In the genomic region with DNA sequence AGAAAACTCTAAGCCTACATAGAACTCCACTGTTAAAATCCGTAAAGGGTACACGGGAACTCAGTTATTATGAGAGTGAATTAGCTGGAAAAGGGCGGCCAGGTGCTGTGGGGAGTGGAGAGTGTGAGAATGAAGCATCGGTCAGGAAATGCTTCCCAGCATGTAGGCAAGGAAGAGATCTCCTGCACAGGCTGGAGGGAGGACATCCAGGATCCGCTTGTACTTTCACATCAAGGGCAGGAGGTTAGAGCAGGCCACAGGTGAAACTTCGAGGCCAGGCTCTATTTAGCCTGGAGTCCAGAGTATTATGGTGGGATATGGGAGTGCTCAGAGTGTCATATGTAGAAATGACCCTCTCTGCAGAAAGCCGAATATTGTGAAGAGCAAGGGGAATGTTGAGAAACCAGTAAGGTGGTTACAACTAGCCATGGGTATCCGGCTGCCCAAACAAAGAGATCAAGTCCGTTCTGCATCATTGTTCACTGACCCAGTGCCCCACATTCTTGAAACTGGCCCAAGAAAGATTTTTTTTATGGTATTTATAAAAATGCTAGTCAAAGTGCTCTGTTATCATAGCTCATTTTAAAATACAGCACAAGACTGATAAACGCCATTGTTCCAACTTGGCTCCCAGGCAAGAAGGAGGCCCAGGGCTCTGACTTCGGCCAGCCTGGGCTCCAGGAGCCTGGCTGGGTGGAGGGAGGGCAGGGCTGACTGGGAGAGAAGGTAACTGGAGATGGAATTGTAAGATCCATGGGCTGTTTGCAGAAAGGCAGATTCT, we compare ENCODE assay signal across 14 cellular contexts.
DNase-seq lines count a peak whose midpoint lies in the region; ATAC-seq and TF ChIP-seq lines count a peak whose summit lies in the region.
"Had no signal": no experiment of that assay in that cellular context is flagged by ENCODE, and none has a peak within 500 bp of the region (broad histone marks: within the 10 kb centered on the region; RNA-seq: fewer than 3 reads in every experiment).

No MANE protein-coding gene starts in this region.

- H3K36me3 ChIP-seq in GM23248 (ENCODE audit: low read depth): no peaks in the 10 kb centered on the region
- H3K36me3 ChIP-seq in RWPE2 (ENCODE audit: low read depth): no peaks in the 10 kb centered on the region
- H3K36me3 ChIP-seq in parathyroid adenoma (ENCODE audit: control insufficient read depth, insufficient read depth, low read length): no peaks in the 10 kb centered on the region
- no peaks in the 10 kb centered on the region for H3K36me3 ChIP-seq in esophagus squamous epithelium

- H4K20me1 ChIP-seq in GM23248 (ENCODE audit: insufficient read depth): no peaks in the 10 kb centered on the region

- ATAC-seq in RWPE2 (ENCODE audit: low read depth): peak; percentile 11; the same call in 1 of the 3 replicates
- no peak for ATAC-seq in HG03039 (IDR thresholded peaks at IDR 0.05; ENCODE audit: unreplicated experiment)
- ATAC-seq: activated CD8-positive, alpha-beta T cell treated with anti-CD3 and anti-CD28 coated beads, Interleukin-2, amount 10 ng/mL, durations not matched to agents 7 days and 5 days had no signal

- in situ Hi-C loops in GM23248 (cut with MboI): no loop called here

- peak overlapping the region; percentile 84 for H3K27ac ChIP-seq in GM23248
- peak overlapping the region; percentile 30 for H3K27ac ChIP-seq in RWPE2 (ENCODE audit: poor library complexity, severe bottlenecking)
- H3K27ac ChIP-seq in parathyroid adenoma: no peak overlapping the region
- no peak overlapping the region for H3K27ac ChIP-seq in esophagus squamous epithelium

- no peak for TF ChIP-seq CTCF in RWPE2 (IDR thresholded peaks at IDR 0.05; ENCODE audit: poor library complexity, severe bottlenecking)
- no peak for TF ChIP-seq CTCF in parathyroid adenoma (IDR thresholded peaks at IDR 0.05)
- TF ChIP-seq CTCF in esophagus squamous epithelium (IDR thresholded peaks at IDR 0.05): no peak

- no peaks in the 10 kb centered on the region for H3K27me3 ChIP-seq in GM23248 (replicated peaks; ENCODE audit: insufficient read depth)
- H3K27me3 ChIP-seq in RWPE2 (ENCODE audit: insufficient read depth, poor library complexity, severe bottlenecking): no peaks in the 10 kb centered on the region
- H3K27me3 ChIP-seq in parathyroid adenoma (ENCODE audit: control insufficient read depth, insufficient read depth, low read length): no peaks in the 10 kb centered on the region
- no peaks in the 10 kb centered on the region for H3K27me3 ChIP-seq in esophagus squamous epithelium

- DNase-seq in GM23248 (no peak), RWPE2 (ENCODE audit: low spot score) (no peak), fibroblast of peridontal ligament (ENCODE audit: extremely low read depth) (peak; percentile 45), esophagus squamous epithelium (lab: John Stamatoyannopoulos, UW) (no peak), SKM-1 treated with dmso at 0.1 percent for 144 hours (lab: John Stamatoyannopoulos, UW; ENCODE audit: unreplicated experiment) (no peak), NCI-H82 (lab: John Stamatoyannopoulos, UW) (no peak)
- DNase-seq: activated CD8-positive, alpha-beta T cell treated with anti-CD3 and anti-CD28 coated beads, Interleukin-2, amount 10 ng/mL, durations not matched to agents 7 days and 5 days; activated naive CD4-positive, alpha-beta T cell; GF-D8; NCI-H1417 treated with DMSO at 0.1 percent for 48 hours; NCI-H510A; T1000 had no signal

- peak overlapping the region; percentile 64 for H2AFZ ChIP-seq in GM23248
- peak overlapping the region; percentile 59 for H2AFZ ChIP-seq in parathyroid adenoma

- 75 to 77% methylated on average over 11 of the region's 11 CpGs for WGBS in GM23248 (ENCODE audit: low coverage in 1 of 2, low lambda C conversion rate in 2 of 2, missing lambda C conversion rate in 2 of 2), 2 experiments
- WGBS in esophagus squamous epithelium, 2 donors: 67 to 72% methylated on average over 10 to 11 of the region's 11 CpGs

- intact Hi-C loops in esophagus squamous epithelium (cut with DNase I): no loop called here

- peak overlapping the region; percentile 71 for H3K4me2 ChIP-seq in GM23248 (ENCODE audit: unreplicated experiment)
- no peak overlapping the region for H3K4me2 ChIP-seq in parathyroid adenoma (ENCODE audit: low read length)

- H3K9me2 ChIP-seq in GM23248 (ENCODE audit: insufficient read depth): 0 out of 2 replicates have a peak, but pooled peaks cover 3% of the 10 kb centered on the region

- H3K9ac ChIP-seq in GM23248 (peak overlapping the region; percentile 53), parathyroid adenoma (no peak overlapping the region)

- no peak for TF ChIP-seq POLR2A in esophagus squamous epithelium (IDR thresholded peaks at IDR 0.05)

- H3K4me1 ChIP-seq in GM23248 (ENCODE audit: insufficient read depth) (peaks cover 59% of the 10 kb centered on the region), RWPE2 (ENCODE audit: insufficient read depth, poor library complexity, severe bottlenecking) (peaks cover 20% of the 10 kb centered on the region), parathyroid adenoma (peaks cover 6% of the 10 kb centered on the region), esophagus squamous epithelium (peaks cover 0 to 17% (median 7%) of the 10 kb centered on the region in 3 donors)

- H3K79me2 ChIP-seq in GM23248 (ENCODE audit: insufficient read depth): peaks cover 75% of the 10 kb centered on the region
- no peaks in the 10 kb centered on the region for H3K79me2 ChIP-seq in parathyroid adenoma

- H3K9me3 ChIP-seq in GM23248 (ENCODE audit: low read depth) (no peaks in the 10 kb centered on the region), RWPE2 (ENCODE audit: severe bottlenecking) (no peaks in the 10 kb centered on the region), parathyroid adenoma (ENCODE audit: control insufficient read depth, low read length) (no peaks in the 10 kb centered on the region), esophagus squamous epithelium (no peaks in the 10 kb centered on the region)

- peak overlapping the region; percentile 24; the same call in 1 of the 2 replicates for H3K4me3 ChIP-seq in GM23248
- H3K4me3 ChIP-seq in RWPE2 (ENCODE audit: severe bottlenecking): no peak overlapping the region
- H3K4me3 ChIP-seq in parathyroid adenoma (ENCODE audit: low read depth, low read length): no peak overlapping the region
- no peak overlapping the region for H3K4me3 ChIP-seq in esophagus squamous epithelium

- peaks cover 53% of the 10 kb centered on the region for H3F3A ChIP-seq in GM23248 (ENCODE audit: insufficient read depth)

Comparison
In these comparisons a context has a peak if more than half of its experiments do, and no peak if none do; other contexts are left out.
1. H3K27ac ChIP-seq: peak in GM23248 (single experiment) and RWPE2 (single experiment); none in parathyroid adenoma (single experiment) and esophagus squamous epithelium (0 of 4).